ENCODE assay signal across 1 cellular context in the genomic region with DNA sequence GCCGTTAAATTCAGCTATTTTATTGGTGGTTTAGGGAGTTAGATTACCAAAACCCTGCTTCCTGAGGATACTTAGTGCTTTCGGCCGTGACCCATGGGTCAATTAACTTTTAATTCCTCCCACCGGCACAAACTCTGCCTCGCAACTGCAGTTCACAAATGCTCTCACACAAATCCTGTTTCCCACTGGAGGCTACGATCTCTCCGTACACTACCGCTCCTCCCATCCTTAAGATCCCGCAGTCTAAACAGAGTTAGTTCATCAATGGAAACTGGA.
TF ChIP-seq lines count a peak whose summit lies in the region.

No MANE protein-coding gene starts in this region.

TF ChIP-seq in HepG2, 621 proteins besides CTCF, POLR2A, EP300 and RAD21 (continued from another document and continues in another):
- TF ChIP-seq, protein P1, sequence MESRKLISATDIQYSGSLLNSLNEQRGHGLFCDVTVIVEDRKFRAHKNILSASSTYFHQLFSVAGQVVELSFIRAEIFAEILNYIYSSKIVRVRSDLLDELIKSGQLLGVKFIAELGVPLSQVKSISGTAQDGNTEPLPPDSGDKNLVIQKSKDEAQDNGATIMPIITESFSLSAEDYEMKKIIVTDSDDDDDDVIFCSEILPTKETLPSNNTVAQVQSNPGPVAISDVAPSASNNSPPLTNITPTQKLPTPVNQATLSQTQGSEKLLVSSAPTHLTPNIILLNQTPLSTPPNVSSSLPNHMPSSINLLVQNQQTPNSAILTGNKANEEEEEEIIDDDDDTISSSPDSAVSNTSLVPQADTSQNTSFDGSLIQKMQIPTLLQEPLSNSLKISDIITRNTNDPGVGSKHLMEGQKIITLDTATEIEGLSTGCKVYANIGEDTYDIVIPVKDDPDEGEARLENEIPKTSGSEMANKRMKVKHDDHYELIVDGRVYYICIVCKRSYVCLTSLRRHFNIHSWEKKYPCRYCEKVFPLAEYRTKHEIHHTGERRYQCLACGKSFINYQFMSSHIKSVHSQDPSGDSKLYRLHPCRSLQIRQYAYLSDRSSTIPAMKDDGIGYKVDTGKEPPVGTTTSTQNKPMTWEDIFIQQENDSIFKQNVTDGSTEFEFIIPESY (CRISPR knock-in tag; IDR thresholded peaks at IDR 0.05), result 0 out of 2 replicates have a peak, but pooled peaks have one; percentile 18
- TF ChIP-seq, protein P2, sequence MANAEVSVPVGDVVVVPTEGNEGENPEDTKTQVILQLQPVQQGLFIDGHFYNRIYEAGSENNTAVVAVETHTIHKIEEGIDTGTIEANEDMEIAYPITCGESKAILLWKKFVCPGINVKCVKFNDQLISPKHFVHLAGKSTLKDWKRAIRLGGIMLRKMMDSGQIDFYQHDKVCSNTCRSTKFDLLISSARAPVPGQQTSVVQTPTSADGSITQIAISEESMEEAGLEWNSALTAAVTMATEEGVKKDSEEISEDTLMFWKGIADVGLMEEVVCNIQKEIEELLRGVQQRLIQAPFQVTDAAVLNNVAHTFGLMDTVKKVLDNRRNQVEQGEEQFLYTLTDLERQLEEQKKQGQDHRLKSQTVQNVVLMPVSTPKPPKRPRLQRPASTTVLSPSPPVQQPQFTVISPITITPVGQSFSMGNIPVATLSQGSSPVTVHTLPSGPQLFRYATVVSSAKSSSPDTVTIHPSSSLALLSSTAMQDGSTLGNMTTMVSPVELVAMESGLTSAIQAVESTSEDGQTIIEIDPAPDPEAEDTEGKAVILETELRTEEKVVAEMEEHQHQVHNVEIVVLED (CRISPR knock-in tag; IDR thresholded peaks at IDR 0.05; ENCODE audit: borderline replicate concordance), result peak; percentile 57; the same call in 1 of the 2 replicates
- TF ChIP-seq, protein P3, sequence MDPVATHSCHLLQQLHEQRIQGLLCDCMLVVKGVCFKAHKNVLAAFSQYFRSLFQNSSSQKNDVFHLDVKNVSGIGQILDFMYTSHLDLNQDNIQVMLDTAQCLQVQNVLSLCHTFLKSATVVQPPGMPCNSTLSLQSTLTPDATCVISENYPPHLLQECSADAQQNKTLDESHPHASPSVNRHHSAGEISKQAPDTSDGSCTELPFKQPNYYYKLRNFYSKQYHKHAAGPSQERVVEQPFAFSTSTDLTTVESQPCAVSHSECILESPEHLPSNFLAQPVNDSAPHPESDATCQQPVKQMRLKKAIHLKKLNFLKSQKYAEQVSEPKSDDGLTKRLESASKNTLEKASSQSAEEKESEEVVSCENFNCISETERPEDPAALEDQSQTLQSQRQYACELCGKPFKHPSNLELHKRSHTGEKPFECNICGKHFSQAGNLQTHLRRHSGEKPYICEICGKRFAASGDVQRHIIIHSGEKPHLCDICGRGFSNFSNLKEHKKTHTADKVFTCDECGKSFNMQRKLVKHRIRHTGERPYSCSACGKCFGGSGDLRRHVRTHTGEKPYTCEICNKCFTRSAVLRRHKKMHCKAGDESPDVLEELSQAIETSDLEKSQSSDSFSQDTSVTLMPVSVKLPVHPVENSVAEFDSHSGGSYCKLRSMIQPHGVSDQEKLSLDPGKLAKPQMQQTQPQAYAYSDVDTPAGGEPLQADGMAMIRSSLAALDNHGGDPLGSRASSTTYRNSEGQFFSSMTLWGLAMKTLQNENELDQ (CRISPR knock-in tag; IDR thresholded peaks at IDR 0.05; ENCODE audit: borderline replicate concordance), result no peak
- TF ChIP-seq CREB1 (IDR thresholded peaks at IDR 0.05) (no peak), CREB1 (CRISPR knock-in tag; IDR thresholded peaks at IDR 0.05) (peak; percentile 65; the same call in 1 of the 2 replicates), ZNF792 (CRISPR knock-in tag; IDR thresholded peaks at IDR 0.05) (no peak), AKAP8 (CRISPR knock-in tag; IDR thresholded peaks at IDR 0.05) (no peak), ZNF484 (CRISPR knock-in tag; IDR thresholded peaks at IDR 0.05; ENCODE audit: borderline replicate concordance, low read depth) (no peak), SSRP1 (CRISPR knock-in tag; IDR thresholded peaks at IDR 0.05) (peak; percentile 99), NR2F6 (IDR thresholded peaks at IDR 0.05) (no peak), NR2F6 (CRISPR knock-in tag; IDR thresholded peaks at IDR 0.05) (no peak), RBAK (CRISPR knock-in tag; IDR thresholded peaks at IDR 0.05) (no peak), ZNF256 (CRISPR knock-in tag; conservative IDR thresholded peaks at IDR 0.05) (no peak), TOE1 (CRISPR knock-in tag; IDR thresholded peaks at IDR 0.05) (no peak), RFX5 (IDR thresholded peaks at IDR 0.05; ENCODE audit: low read depth, low read length) (no peak), ZSCAN9 (CRISPR knock-in tag; IDR thresholded peaks at IDR 0.05; ENCODE audit: borderline replicate concordance) (no peak), RFXAP (CRISPR knock-in tag; IDR thresholded peaks at IDR 0.05; ENCODE audit: borderline replicate concordance) (0 out of 2 replicates have a peak, but pooled peaks have one; percentile 25), ETV5 (CRISPR knock-in tag; IDR thresholded peaks at IDR 0.05; ENCODE audit: borderline replicate concordance) (no peak), ZMYM4 (CRISPR knock-in tag; IDR thresholded peaks at IDR 0.05) (no peak), ZNF510 (CRISPR knock-in tag; IDR thresholded peaks at IDR 0.05; ENCODE audit: low read depth) (no peak), BRD4 (CRISPR knock-in tag; IDR thresholded peaks at IDR 0.05) (no peak), GABPB1 (CRISPR knock-in tag; IDR thresholded peaks at IDR 0.05) (no peak), YEATS4 (CRISPR knock-in tag; IDR thresholded peaks at IDR 0.05; ENCODE audit: borderline replicate concordance) (no peak; the same call in 1 of the 2 replicates), MED13 (CRISPR knock-in tag; IDR thresholded peaks at IDR 0.05) (no peak), ZNF33A (CRISPR knock-in tag; IDR thresholded peaks at IDR 0.05; ENCODE audit: borderline replicate concordance) (no peak), SIN3A (IDR thresholded peaks at IDR 0.05; ENCODE audit: borderline replicate concordance, low read depth, low read length) (no peak), ZC3H4 (CRISPR knock-in tag; IDR thresholded peaks at IDR 0.05; ENCODE audit: borderline replicate concordance) (no peak), ZNF562 (CRISPR knock-in tag; IDR thresholded peaks at IDR 0.05; ENCODE audit: borderline replicate concordance) (no peak), ZNF761 (CRISPR knock-in tag; conservative IDR thresholded peaks at IDR 0.05) (no peak), ZNF260 (CRISPR knock-in tag; IDR thresholded peaks at IDR 0.05; ENCODE audit: borderline replicate concordance, low read depth) (no peak), LCORL (IDR thresholded peaks at IDR 0.05) (no peak), LCORL (CRISPR knock-in tag; IDR thresholded peaks at IDR 0.05) (0 out of 2 replicates have a peak, but pooled peaks have one; percentile 2)
- TF ChIP-seq, protein P4, sequence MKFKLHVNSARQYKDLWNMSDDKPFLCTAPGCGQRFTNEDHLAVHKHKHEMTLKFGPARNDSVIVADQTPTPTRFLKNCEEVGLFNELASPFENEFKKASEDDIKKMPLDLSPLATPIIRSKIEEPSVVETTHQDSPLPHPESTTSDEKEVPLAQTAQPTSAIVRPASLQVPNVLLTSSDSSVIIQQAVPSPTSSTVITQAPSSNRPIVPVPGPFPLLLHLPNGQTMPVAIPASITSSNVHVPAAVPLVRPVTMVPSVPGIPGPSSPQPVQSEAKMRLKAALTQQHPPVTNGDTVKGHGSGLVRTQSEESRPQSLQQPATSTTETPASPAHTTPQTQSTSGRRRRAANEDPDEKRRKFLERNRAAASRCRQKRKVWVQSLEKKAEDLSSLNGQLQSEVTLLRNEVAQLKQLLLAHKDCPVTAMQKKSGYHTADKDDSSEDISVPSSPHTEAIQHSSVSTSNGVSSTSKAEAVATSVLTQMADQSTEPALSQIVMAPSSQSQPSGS (CRISPR knock-in tag; IDR thresholded peaks at IDR 0.05), result no peak
- TF ChIP-seq, protein P5, sequence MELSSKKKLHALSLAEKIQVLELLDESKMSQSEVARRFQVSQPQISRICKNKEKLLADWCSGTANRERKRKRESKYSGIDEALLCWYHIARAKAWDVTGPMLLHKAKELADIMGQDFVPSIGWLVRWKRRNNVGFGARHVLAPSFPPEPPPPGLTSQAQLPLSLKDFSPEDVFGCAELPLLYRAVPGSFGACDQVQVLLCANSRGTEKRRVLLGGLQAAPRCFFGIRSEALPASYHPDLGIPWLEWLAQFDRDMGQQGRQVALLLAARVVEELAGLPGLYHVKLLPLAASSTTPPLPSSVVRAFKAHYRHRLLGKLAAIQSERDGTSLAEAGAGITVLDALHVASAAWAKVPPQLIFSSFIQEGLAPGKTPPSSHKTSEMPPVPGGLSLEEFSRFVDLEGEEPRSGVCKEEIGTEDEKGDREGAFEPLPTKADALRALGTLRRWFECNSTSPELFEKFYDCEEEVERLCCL (CRISPR knock-in tag; IDR thresholded peaks at IDR 0.05; ENCODE audit: borderline replicate concordance), result no peak
- TF ChIP-seq, protein P6, sequence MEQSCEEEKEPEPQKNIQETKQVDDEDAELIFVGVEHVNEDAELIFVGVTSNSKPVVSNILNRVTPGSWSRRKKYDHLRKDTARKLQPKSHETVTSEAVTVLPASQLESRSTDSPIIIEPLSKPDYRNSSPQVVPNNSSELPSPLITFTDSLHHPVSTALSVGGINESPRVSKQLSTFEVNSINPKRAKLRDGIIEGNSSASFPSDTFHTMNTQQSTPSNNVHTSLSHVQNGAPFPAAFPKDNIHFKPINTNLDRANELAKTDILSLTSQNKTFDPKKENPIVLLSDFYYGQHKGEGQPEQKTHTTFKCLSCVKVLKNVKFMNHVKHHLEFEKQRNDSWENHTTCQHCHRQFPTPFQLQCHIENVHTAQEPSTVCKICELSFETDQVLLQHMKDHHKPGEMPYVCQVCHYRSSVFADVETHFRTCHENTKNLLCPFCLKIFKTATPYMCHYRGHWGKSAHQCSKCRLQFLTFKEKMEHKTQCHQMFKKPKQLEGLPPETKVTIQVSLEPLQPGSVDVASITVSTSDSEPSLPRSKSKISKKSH (CRISPR knock-in tag; IDR thresholded peaks at IDR 0.05; ENCODE audit: borderline replicate concordance), result no peak
- TF ChIP-seq, protein P7, sequence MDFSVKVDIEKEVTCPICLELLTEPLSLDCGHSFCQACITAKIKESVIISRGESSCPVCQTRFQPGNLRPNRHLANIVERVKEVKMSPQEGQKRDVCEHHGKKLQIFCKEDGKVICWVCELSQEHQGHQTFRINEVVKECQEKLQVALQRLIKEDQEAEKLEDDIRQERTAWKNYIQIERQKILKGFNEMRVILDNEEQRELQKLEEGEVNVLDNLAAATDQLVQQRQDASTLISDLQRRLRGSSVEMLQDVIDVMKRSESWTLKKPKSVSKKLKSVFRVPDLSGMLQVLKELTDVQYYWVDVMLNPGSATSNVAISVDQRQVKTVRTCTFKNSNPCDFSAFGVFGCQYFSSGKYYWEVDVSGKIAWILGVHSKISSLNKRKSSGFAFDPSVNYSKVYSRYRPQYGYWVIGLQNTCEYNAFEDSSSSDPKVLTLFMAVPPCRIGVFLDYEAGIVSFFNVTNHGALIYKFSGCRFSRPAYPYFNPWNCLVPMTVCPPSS (IDR thresholded peaks at IDR 0.05), result no peak
- TF ChIP-seq, protein P8, sequence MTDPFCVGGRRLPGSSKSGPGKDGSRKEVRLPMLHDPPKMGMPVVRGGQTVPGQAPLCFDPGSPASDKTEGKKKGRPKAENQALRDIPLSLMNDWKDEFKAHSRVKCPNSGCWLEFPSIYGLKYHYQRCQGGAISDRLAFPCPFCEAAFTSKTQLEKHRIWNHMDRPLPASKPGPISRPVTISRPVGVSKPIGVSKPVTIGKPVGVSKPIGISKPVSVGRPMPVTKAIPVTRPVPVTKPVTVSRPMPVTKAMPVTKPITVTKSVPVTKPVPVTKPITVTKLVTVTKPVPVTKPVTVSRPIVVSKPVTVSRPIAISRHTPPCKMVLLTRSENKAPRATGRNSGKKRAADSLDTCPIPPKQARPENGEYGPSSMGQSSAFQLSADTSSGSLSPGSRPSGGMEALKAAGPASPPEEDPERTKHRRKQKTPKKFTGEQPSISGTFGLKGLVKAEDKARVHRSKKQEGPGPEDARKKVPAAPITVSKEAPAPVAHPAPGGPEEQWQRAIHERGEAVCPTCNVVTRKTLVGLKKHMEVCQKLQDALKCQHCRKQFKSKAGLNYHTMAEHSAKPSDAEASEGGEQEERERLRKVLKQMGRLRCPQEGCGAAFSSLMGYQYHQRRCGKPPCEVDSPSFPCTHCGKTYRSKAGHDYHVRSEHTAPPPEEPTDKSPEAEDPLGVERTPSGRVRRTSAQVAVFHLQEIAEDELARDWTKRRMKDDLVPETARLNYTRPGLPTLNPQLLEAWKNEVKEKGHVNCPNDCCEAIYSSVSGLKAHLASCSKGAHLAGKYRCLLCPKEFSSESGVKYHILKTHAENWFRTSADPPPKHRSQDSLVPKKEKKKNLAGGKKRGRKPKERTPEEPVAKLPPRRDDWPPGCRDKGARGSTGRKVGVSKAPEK (CRISPR knock-in tag; IDR thresholded peaks at IDR 0.05; ENCODE audit: borderline replicate concordance), result no peak
- TF ChIP-seq, protein P9, sequence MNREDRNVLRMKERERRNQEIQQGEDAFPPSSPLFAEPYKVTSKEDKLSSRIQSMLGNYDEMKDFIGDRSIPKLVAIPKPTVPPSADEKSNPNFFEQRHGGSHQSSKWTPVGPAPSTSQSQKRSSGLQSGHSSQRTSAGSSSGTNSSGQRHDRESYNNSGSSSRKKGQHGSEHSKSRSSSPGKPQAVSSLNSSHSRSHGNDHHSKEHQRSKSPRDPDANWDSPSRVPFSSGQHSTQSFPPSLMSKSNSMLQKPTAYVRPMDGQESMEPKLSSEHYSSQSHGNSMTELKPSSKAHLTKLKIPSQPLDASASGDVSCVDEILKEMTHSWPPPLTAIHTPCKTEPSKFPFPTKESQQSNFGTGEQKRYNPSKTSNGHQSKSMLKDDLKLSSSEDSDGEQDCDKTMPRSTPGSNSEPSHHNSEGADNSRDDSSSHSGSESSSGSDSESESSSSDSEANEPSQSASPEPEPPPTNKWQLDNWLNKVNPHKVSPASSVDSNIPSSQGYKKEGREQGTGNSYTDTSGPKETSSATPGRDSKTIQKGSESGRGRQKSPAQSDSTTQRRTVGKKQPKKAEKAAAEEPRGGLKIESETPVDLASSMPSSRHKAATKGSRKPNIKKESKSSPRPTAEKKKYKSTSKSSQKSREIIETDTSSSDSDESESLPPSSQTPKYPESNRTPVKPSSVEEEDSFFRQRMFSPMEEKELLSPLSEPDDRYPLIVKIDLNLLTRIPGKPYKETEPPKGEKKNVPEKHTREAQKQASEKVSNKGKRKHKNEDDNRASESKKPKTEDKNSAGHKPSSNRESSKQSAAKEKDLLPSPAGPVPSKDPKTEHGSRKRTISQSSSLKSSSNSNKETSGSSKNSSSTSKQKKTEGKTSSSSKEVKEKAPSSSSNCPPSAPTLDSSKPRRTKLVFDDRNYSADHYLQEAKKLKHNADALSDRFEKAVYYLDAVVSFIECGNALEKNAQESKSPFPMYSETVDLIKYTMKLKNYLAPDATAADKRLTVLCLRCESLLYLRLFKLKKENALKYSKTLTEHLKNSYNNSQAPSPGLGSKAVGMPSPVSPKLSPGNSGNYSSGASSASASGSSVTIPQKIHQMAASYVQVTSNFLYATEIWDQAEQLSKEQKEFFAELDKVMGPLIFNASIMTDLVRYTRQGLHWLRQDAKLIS (CRISPR knock-in tag; IDR thresholded peaks at IDR 0.05), result no peak
- TF ChIP-seq, protein P10, sequence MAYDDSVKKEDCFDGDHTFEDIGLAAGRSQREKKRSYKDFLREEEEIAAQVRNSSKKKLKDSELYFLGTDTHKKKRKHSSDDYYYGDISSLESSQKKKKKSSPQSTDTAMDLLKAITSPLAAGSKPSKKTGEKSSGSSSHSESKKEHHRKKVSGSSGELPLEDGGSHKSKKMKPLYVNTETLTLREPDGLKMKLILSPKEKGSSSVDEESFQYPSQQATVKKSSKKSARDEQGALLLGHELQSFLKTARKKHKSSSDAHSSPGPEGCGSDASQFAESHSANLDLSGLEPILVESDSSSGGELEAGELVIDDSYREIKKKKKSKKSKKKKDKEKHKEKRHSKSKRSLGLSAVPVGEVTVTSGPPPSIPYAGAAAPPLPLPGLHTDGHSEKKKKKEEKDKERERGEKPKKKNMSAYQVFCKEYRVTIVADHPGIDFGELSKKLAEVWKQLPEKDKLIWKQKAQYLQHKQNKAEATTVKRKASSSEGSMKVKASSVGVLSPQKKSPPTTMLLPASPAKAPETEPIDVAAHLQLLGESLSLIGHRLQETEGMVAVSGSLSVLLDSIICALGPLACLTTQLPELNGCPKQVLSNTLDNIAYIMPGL (CRISPR knock-in tag; IDR thresholded peaks at IDR 0.05; ENCODE audit: borderline replicate concordance in 1 of 2, low read depth in 1 of 2), result 0 out of 4 replicates have a peak, but pooled peaks of 1 of the 2 experiments have one; percentile 36
